In the genomic region with DNA sequence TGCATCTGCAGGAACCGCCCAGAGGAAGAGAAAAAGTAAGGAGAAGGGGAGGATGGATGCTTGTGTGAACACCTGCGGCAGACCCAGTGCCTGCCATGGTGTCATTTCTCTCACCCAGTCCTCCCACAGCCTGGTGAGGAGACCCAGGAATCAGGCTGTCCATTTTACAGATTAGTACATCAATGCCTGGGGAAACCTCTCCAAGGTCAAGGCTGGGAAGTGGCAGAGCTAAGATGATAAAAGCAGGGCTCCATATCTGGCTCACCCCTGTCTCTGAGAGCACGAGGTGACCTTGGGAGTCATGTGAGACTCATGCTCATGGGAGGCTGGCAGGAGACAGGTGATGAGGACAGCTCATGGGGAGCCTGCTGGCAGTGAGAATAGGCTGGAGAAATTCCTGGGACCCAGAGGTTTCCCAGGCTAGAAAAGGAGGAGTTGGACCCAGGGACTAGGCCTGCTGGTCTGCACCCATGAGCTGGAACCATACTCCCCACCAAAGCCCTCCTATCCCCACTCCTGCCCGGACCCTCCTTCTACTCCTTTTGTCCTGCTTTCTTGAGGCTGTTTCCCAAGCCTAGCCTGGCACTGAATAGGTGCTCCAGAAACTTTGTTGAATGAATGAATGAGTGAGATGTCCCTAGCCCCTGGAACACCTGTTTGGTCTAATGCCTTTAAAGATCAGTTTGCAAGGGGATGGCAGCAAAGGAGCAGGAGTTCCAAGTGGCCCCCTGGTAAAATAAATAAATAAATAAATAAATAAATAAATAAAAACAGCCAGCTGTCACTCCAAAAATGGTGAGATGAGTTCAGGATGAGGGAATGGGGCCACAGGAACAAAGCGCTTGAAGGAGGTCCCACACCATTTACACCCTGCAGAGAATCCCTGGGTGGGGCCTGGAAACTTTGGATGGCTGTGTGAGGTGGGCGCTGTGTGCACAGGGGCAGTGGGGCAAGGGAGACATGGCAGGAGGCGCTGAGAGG, we compare ENCODE assay signal across 9 cellular contexts. TPM values are rescaled to one million over a fixed set of nuclear protein-coding genes. Genes with fewer than 3 reads are reported as not detected.
DNase-seq lines count a peak whose midpoint lies in the region; ATAC-seq and TF ChIP-seq lines count a peak whose summit lies in the region.
"Had no signal": no experiment of that assay in that cellular context is flagged by ENCODE, and none has a peak within 500 bp of the region (broad histone marks: within the 10 kb centered on the region; RNA-seq: fewer than 3 reads in every experiment).

No MANE protein-coding gene starts in this region.

- H3K36me3 ChIP-seq in heart left ventricle (peaks cover 2 to 38% (median 28%) of the 10 kb centered on the region in 9 donors), mesodermal cell (ENCODE audit: control insufficient read depth, insufficient read depth, low read length) (peaks cover 48% of the 10 kb centered on the region), upper lobe of right lung (peaks cover 17% of the 10 kb centered on the region)

- H3K9me3 ChIP-seq in heart left ventricle = no peaks in the 10 kb centered on the region
- H3K9me3 ChIP-seq in mesodermal cell (ENCODE audit: control insufficient read depth, low read length) = no peaks in the 10 kb centered on the region
- H3K9me3 ChIP-seq in upper lobe of right lung = no peaks in the 10 kb centered on the region

- 66 to 71% (median 68%) methylated on average over 7 of the region's 7 CpGs for WGBS in heart left ventricle, 4 donors
- 91% methylated on average over 4 to 6 of the region's 7 CpGs for WGBS in mesodermal cell (ENCODE audit: insufficient coverage in 2 of 2), 2 experiments

- DNase-seq in heart left ventricle = peak in 1 of 5 donors; percentile 56
- DNase-seq in Right ventricle myocardium superior = no peak
- DNase-seq in MCF 10A (ENCODE audit: unreplicated experiment) = no peak
- no peak for DNase-seq in upper lobe of right lung
- DNase-seq in NCI-H748 (lab: John Stamatoyannopoulos, UW; ENCODE audit: unreplicated experiment) = no peak
- DNase-seq in NCI-H1417 treated with DMSO at 0.1 percent for 48 hours (lab: John Stamatoyannopoulos, UW) = no peak
- no peak for DNase-seq in midbrain (lab: John Stamatoyannopoulos, UW)

- CTCF ChIA-PET in MCF 10A (lab: Yijun Ruan, JAX) = interaction anchor here (0.5 to 0.9 kb wide), 3 partner anchors 29 to 1228 kb away, joined by 3 read pairs; no protein-coding TSS in a partner anchor

- peaks cover 33% of the 10 kb centered on the region for H3K36me3 Mint-ChIP-seq in MCF 10A (ENCODE audit: insufficient read depth, unreplicated experiment)

- ATAC-seq in heart left ventricle (peak in 2 of 4 donors; percentile 15 to 26), Right ventricle myocardium superior (ENCODE audit: poor library complexity) (no peak), upper lobe of right lung (no peak)

- no peaks in the 10 kb centered on the region for H3K27me3 ChIP-seq in heart left ventricle
- H3K27me3 ChIP-seq in upper lobe of right lung = no peaks in the 10 kb centered on the region
- H3K27me3 ChIP-seq: foreskin keratinocyte had no signal

- H3K9me3 Mint-ChIP-seq in MCF 10A (ENCODE audit: unreplicated experiment) = no peaks in the 10 kb centered on the region

- H3K4me1 ChIP-seq in heart left ventricle (peaks cover 0 to 26% (median 19%) of the 10 kb centered on the region in 12 donors), mesodermal cell (ENCODE audit: control insufficient read depth, insufficient read depth, low read length, poor library complexity, severe bottlenecking) (peaks cover 6% of the 10 kb centered on the region), upper lobe of right lung (peaks cover 8% of the 10 kb centered on the region)
- H3K4me1 ChIP-seq: foreskin keratinocyte had no signal

- TF ChIP-seq CTCF in heart left ventricle (IDR thresholded peaks at IDR 0.05) = no peak
- TF ChIP-seq CTCF in MCF 10A (IDR thresholded peaks at IDR 0.05; ENCODE audit: unreplicated experiment) = no peak
- no peak for TF ChIP-seq CTCF in upper lobe of right lung (IDR thresholded peaks at IDR 0.05)

- TF ChIP-seq POLR2A in heart left ventricle (IDR thresholded peaks at IDR 0.05) = no peak

- H3K27me3 Mint-ChIP-seq in MCF 10A (ENCODE audit: insufficient read depth, unreplicated experiment) = no peaks in the 10 kb centered on the region

- H3K4me3 ChIP-seq in heart left ventricle (peak overlapping the region in 10 of 12 donors; percentile 68 to 100 (median 92)), mesodermal cell (ENCODE audit: extremely low read depth, insufficient read depth, low read length, poor library complexity, severe bottlenecking) (peak overlapping the region; percentile 80), upper lobe of right lung (peak overlapping the region; percentile 92)

- H3K4me3 Mint-ChIP-seq in MCF 10A (ENCODE audit: unreplicated experiment) = peak overlapping the region; percentile 84

- H3K27ac Mint-ChIP-seq in MCF 10A (ENCODE audit: low read depth, unreplicated experiment) = no peak overlapping the region

- TSS peak; percentile 6 for BruUV-seq in MCF 10A (replicated peaks; lab: Mats Ljungman, UMichigan)

- peaks cover 10% of the 10 kb centered on the region for H3K4me1 Mint-ChIP-seq in MCF 10A (ENCODE audit: insufficient read depth, unreplicated experiment)

- intact Hi-C loops in heart left ventricle (cut with DNase I) (loop anchor here in 4 of 10 donors (2.0 kb wide), 2 partner anchors 19 to 21 kb away; no protein-coding TSS in a partner anchor), Right ventricle myocardium superior (cut with DNase I) (no loop called here), MCF 10A (cut with micrococcal nuclease) (loop anchor here (10.0 kb wide), 1 partner anchor 159 kb away; a partner anchor contains a TSS), upper lobe of right lung (cut with DNase I) (no loop called here)

- H3K27ac ChIP-seq in heart left ventricle (peak overlapping the region in 11 of 12 donors; percentile 89 to 98 (median 94)), mesodermal cell (ENCODE audit: low read depth, low read length, severe bottlenecking) (no peak overlapping the region), upper lobe of right lung (no peak overlapping the region)
- H3K27ac ChIP-seq: foreskin keratinocyte had no signal

- POLR2A ChIA-PET in MCF 10A (lab: Yijun Ruan, JAX) = interaction anchor here (0.7 to 5.2 kb wide), 6 partner anchors 9 to 108 kb away, joined by 3 to 123 read pairs (median 4); a partner anchor contains a TSS

RNA-seq across cellular contexts. Expression of a gene that starts 1.6 kb away (rescaled TPM):
- 10 to 100 TPM; 14.3 to 30.9 (median 22.7) TPM for total RNA-seq in heart left ventricle
- polyA plus RNA-seq in heart left ventricle = 10 to 100 TPM; 11.2 to 14.9 TPM
- total RNA-seq in Right ventricle myocardium superior = 16.5 TPM
- total RNA-seq in MCF 10A (2022) = 10.9 and 14.1 TPM in 2 replicates
- polyA plus RNA-seq in mesodermal cell (2013, experiment 1 of 2) = 19.6 TPM
- polyA plus RNA-seq in mesodermal cell (2013, experiment 2 of 2) = 18.7 TPM
- 13.3 TPM for total RNA-seq in upper lobe of right lung

RNA-seq across cellular contexts. Expression of a gene that starts 23.3 kb away (rescaled TPM):
- total RNA-seq in heart left ventricle = 10 to 100 TPM; 29.3 to 62.0 (median 50.3) TPM
- polyA plus RNA-seq in heart left ventricle = 10 to 100 TPM; 31.3 to 66.9 TPM
- total RNA-seq in Right ventricle myocardium superior = 29.4 TPM
- 78.0 and 85.0 TPM in 2 replicates for total RNA-seq in MCF 10A (2022)
- 77.9 TPM for polyA plus RNA-seq in mesodermal cell (2013, experiment 1 of 2)
- 66.5 TPM for polyA plus RNA-seq in mesodermal cell (2013, experiment 2 of 2)
- 93.6 TPM for total RNA-seq in upper lobe of right lung

RNA-seq across cellular contexts. Expression of a gene that starts 23.6 kb away (rescaled TPM):
- total RNA-seq in heart left ventricle = 1 to 10 TPM in 4 of 9 donors, under 1 TPM in 5; 0.48 to 1.8 (median 0.95) TPM
- 1 to 10 TPM; 1.4 to 2.1 TPM for polyA plus RNA-seq in heart left ventricle
- total RNA-seq in Right ventricle myocardium superior = 0.46 TPM
- total RNA-seq in MCF 10A (2022) = 4.8 and 5.2 TPM in 2 replicates
- polyA plus RNA-seq in mesodermal cell (2013, experiment 1 of 2) = 4.5 TPM
- polyA plus RNA-seq in mesodermal cell (2013, experiment 2 of 2) = 5.3 TPM
- total RNA-seq in upper lobe of right lung = 5.5 TPM

RNA-seq across cellular contexts. Expression of a gene that starts 37.2 kb away (rescaled TPM):
- total RNA-seq in heart left ventricle (10 to 100 TPM; 13.5 to 26.7 (median 17.9) TPM), Right ventricle myocardium superior (13.4 TPM), MCF 10A (2022) (28.0 and 28.4 TPM in 2 replicates), upper lobe of right lung (26.0 TPM)
- polyA plus RNA-seq in heart left ventricle = 10 to 100 TPM; 19.5 to 37.7 TPM
- polyA plus RNA-seq in mesodermal cell (2013, experiment 1 of 2) = 32.7 TPM
- polyA plus RNA-seq in mesodermal cell (2013, experiment 2 of 2) = 27.0 TPM

Comparison
In these comparisons a context has a peak if more than half of its experiments do, and no peak if none do; other contexts are left out.
1. H3K27ac ChIP-seq: peak in heart left ventricle (11 of 12); none in mesodermal cell (single experiment) and upper lobe of right lung (single experiment).
2. Peak in every context shown above with its lines, with median percentiles within 50 percentile points of each other: H3K4me3 ChIP-seq.